In genomic region chr19:1507763-1508506, GRCh38 we compare ENCODE assay signal across 1 cellular context.
TF ChIP-seq lines count a peak whose summit lies in the region.

No MANE protein-coding gene starts in this region.

TF ChIP-seq in K562, 482 proteins besides CTCF, POLR2A, EP300 and RAD21 (continued from another document and continues in another):
- no peak for TF ChIP-seq ZBTB1 (CRISPR knock-in tag; IDR thresholded peaks at IDR 0.05; ENCODE audit: borderline replicate concordance, low read depth)
- no peak for TF ChIP-seq ZNF589 (CRISPR knock-in tag; IDR thresholded peaks at IDR 0.05; ENCODE audit: low read depth)
- TF ChIP-seq ZBTB40 (IDR thresholded peaks at IDR 0.05), result peak; percentile 65
- TF ChIP-seq ZBTB40 (CRISPR knock-in tag; IDR thresholded peaks at IDR 0.05), result no peak
- peak; percentile 76 for TF ChIP-seq E2F8 (IDR thresholded peaks at IDR 0.05; ENCODE audit: low read depth, partially characterized antibody)
- no peak for TF ChIP-seq ZNF592 (IDR thresholded peaks at IDR 0.05)
- TF ChIP-seq KLF10 (CRISPR knock-in tag; IDR thresholded peaks at IDR 0.05), result no peak
- no peak for TF ChIP-seq CEBPG (CRISPR knock-in tag; IDR thresholded peaks at IDR 0.05)
- TF ChIP-seq CEBPG (tag; conservative IDR thresholded peaks at IDR 0.05 in 1 of 2, IDR thresholded peaks at IDR 0.05 in 1 of 2), result no peak
- no peak for TF ChIP-seq DDX20 (tag; IDR thresholded peaks at IDR 0.05; ENCODE audit: low read depth)
- TF ChIP-seq MCM5 (IDR thresholded peaks at IDR 0.05; ENCODE audit: low read depth), result no peak
- no peak for TF ChIP-seq EHMT2 (IDR thresholded peaks at IDR 0.05)
- no peak for TF ChIP-seq LEF1 (IDR thresholded peaks at IDR 0.05)
- TF ChIP-seq NR0B1 (IDR thresholded peaks at IDR 0.05; ENCODE audit: partially characterized antibody), result no peak
- TF ChIP-seq SIN3A (IDR thresholded peaks at IDR 0.05; ENCODE audit: borderline replicate concordance in 2 of 2, control insufficient read depth in 1 of 2, low read depth in 2 of 2, low read length in 2 of 2), result 0 out of 4 replicates have a peak, but pooled peaks of 1 of the 2 experiments have one; percentile 76
- TF ChIP-seq U2AF2 (optimal IDR thresholded peaks at IDR 0.05; ENCODE audit: low read depth, low read length), result no peak
- TF ChIP-seq ZBTB2 (IDR thresholded peaks at IDR 0.05), result peak; percentile 82; the same call in 1 of the 2 replicates
- TF ChIP-seq PBX2 (CRISPR knock-in tag; IDR thresholded peaks at IDR 0.05; ENCODE audit: low read depth), result no peak
- TF ChIP-seq PBX2 (tag; conservative IDR thresholded peaks at IDR 0.05; ENCODE audit: low read depth), result no peak; the same call in 1 of the 2 replicates
- peak; percentile 57 to 94; a peak in 3 of 4 replicates for TF ChIP-seq MAZ (CRISPR knock-in tag; conservative IDR thresholded peaks at IDR 0.05 in 1 of 2, IDR thresholded peaks at IDR 0.05 in 1 of 2)
- 0 out of 4 replicates have a peak, but pooled peaks of 1 of the 2 experiments have one; percentile 27 for TF ChIP-seq TRIM24 (IDR thresholded peaks at IDR 0.05)
- TF ChIP-seq PRDM10 (IDR thresholded peaks at IDR 0.05; ENCODE audit: partially characterized antibody), result peak; percentile 9
- TF ChIP-seq CREB1 (IDR thresholded peaks at IDR 0.05), result peak; percentile 90
- TF ChIP-seq CREB1 (CRISPR knock-in tag; IDR thresholded peaks at IDR 0.05), result peak; percentile 94
- no peak for TF ChIP-seq ELK3 (CRISPR knock-in tag; IDR thresholded peaks at IDR 0.05)
